In the genomic region with DNA sequence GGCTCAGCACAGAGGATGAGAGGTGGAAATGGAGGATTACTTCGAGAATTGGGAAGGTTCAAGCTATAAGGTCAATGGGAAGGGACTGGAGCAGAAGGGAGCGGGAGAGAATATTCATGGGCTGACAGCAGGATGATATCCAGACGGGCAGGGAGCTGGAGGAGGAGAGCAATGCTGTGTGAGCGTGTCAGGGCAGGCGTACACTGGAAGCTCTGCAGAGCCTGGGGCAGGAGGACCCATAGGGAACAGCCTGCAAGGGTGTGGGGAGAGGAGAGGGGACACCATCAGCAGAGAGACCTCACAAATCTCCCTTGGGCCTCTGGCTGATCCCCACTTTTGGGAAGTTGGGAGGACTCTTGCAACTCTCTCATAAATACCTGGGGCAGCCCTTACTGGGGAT, we compare ENCODE assay signal across 15 cellular contexts. TPM values are rescaled to one million over a fixed set of nuclear protein-coding genes. Genes with fewer than 3 reads are reported as not detected.
A peak's percentile ranks its signal among the peaks of the same experiment; 100 is the strongest.
DNase-seq lines count a peak whose midpoint lies in the region; ATAC-seq, FAIRE-seq and TF ChIP-seq lines count a peak whose summit lies in the region.
"Had no signal": no experiment of that assay in that cellular context is flagged by ENCODE, and none has a peak within 500 bp of the region (broad histone marks: within the 10 kb centered on the region; RNA-seq: fewer than 3 reads in every experiment).

No MANE protein-coding gene starts in this region.

- H3K27ac ChIP-seq in spleen (peak overlapping the region in 5 of 8 donors; percentile 4 to 85 (median 69)), H9 (ENCODE audit: insufficient read length, low read depth, low read length) (no peak overlapping the region)
- H3K27ac ChIP-seq: prostate gland had no signal

- no peak overlapping the region for H4K91ac ChIP-seq in H9 (ENCODE audit: insufficient read length, low read depth, low read length)

- 74 to 84% (median 80%) methylated on average over 5 of the region's 5 CpGs for WGBS in spleen, 5 donors
- no CpG with 5 or more reads among the region's 5 CpGs for WGBS in H9 (ENCODE audit: extremely low coverage, insufficient read length, low lambda C conversion rate)

- H3K4me3 ChIP-seq in bronchial epithelial cell (ENCODE audit: low read depth, low read length) (no peak overlapping the region), spleen (no peak overlapping the region)
- H3K4me3 ChIP-seq: prostate gland, suprapubic skin had no signal

- H3K4me1 Mint-ChIP-seq in activated CD4-positive, alpha-beta T cell treated with anti-CD3 and anti-CD28 coated beads, Interleukin-2, amount 10 ng/mL, durations not matched to agents 24 days and 14 days: peaks cover 20% of the 10 kb centered on the region
- H3K4me1 Mint-ChIP-seq in H9: peaks cover 0 to 8% of the 10 kb centered on the region in 2 experiments; a peak in 2 of 4 replicates
- H3K4me1 Mint-ChIP-seq: naive B cell had no signal

- no peak overlapping the region for H3K4me2 ChIP-seq in H9 (ENCODE audit: insufficient read depth, insufficient read length, low read length)

- TF ChIP-seq POLR2A in spleen (IDR thresholded peaks at IDR 0.05): no peak

- peaks cover 2 to 88% (median 40%) of the 10 kb centered on the region in 6 donors for H3K4me1 ChIP-seq in spleen
- no peaks in the 10 kb centered on the region for H3K4me1 ChIP-seq in H9 (ENCODE audit: insufficient read depth, low read length)
- H3K4me1 ChIP-seq: prostate gland had no signal

- ATAC-seq in GM19035 (IDR thresholded peaks at IDR 0.05; ENCODE audit: unreplicated experiment): no peak
- ATAC-seq: left ventricle myocardium superior had no signal

- no peak overlapping the region for H2AK5ac ChIP-seq in H9 (ENCODE audit: insufficient read length, low read length)

- no peak overlapping the region for H2BK15ac ChIP-seq in H9 (ENCODE audit: low read depth, low read length)

- H2BK5ac ChIP-seq in H9 (ENCODE audit: insufficient read length, low read length): no peak overlapping the region

- no peak overlapping the region for H3K56ac ChIP-seq in H9 (ENCODE audit: insufficient read length, low read depth, low read length)

- H2BK20ac ChIP-seq in H9 (ENCODE audit: low read depth, low read length, poor library complexity, severe bottlenecking): no peak overlapping the region

- no peak overlapping the region for H3K23ac ChIP-seq in H9 (ENCODE audit: insufficient read length, low read depth, low read length)

- no peaks in the 10 kb centered on the region for H3K27me3 Mint-ChIP-seq in activated CD4-positive, alpha-beta T cell treated with anti-CD3 and anti-CD28 coated beads, Interleukin-2, amount 10 ng/mL, durations not matched to agents 24 days and 14 days
- H3K27me3 Mint-ChIP-seq in H9 (ENCODE audit: low read depth): peaks cover 1% of the 10 kb centered on the region

- TF ChIP-seq CTCF in bronchial epithelial cell (IDR thresholded peaks at IDR 0.05; ENCODE audit: insufficient read depth, low read length, severe bottlenecking) (no peak), spleen (IDR thresholded peaks at IDR 0.05 in 8 of 11, conservative IDR thresholded peaks at IDR 0.05 in 3 of 11) (no peak), H9 (conservative IDR thresholded peaks at IDR 0.05) (no peak)

- no peak overlapping the region for H4K5ac ChIP-seq in H9 (ENCODE audit: insufficient read length, low read depth, low read length)

- H4K8ac ChIP-seq in H9 (replicated peaks; ENCODE audit: insufficient read length, low read depth, low read length): no peak overlapping the region

- H3K27me3 ChIP-seq in bronchial epithelial cell (ENCODE audit: control insufficient read depth, insufficient read depth, low read length) (no peaks in the 10 kb centered on the region), spleen (replicated peaks in 1 of 7) (no peaks in the 10 kb centered on the region), H9 (ENCODE audit: insufficient read depth, low read length) (no peaks in the 10 kb centered on the region)
- H3K27me3 ChIP-seq: suprapubic skin had no signal

- H2BK12ac ChIP-seq in H9 (ENCODE audit: insufficient read length, low read depth, low read length): no peak overlapping the region

- peaks cover 4% of the 10 kb centered on the region for H3K23me2 ChIP-seq in H9 (ENCODE audit: insufficient read length, low read depth, low read length, poor library complexity, severe bottlenecking)

- no peak overlapping the region for H3K18ac ChIP-seq in H9 (ENCODE audit: insufficient read length, low read depth, low read length)

- H4K20me1 ChIP-seq in H9 (ENCODE audit: control insufficient read depth, insufficient read depth, insufficient read length): no peaks in the 10 kb centered on the region

- H3K9ac ChIP-seq in H9 (ENCODE audit: extremely low read depth, insufficient read length, low read length): no peak overlapping the region

- no peaks in the 10 kb centered on the region for H3K79me2 ChIP-seq in H9 (ENCODE audit: insufficient read depth, low read length)

- peaks cover 6% of the 10 kb centered on the region for H3K9me3 Mint-ChIP-seq in activated CD4-positive, alpha-beta T cell treated with anti-CD3 and anti-CD28 coated beads, Interleukin-2, amount 10 ng/mL, durations not matched to agents 24 days and 14 days
- no peaks in the 10 kb centered on the region for H3K9me3 Mint-ChIP-seq in H9

- H3K36me3 ChIP-seq in bronchial epithelial cell (ENCODE audit: control insufficient read depth, insufficient read depth, low read length) (peaks cover 5% of the 10 kb centered on the region), spleen (peaks cover 0 to 100% (median 84%) of the 10 kb centered on the region in 6 donors)

- intact Hi-C loops in activated CD4-positive, alpha-beta T cell treated with anti-CD3 and anti-CD28 coated beads, Interleukin-2, amount 10 ng/mL, durations not matched to agents 24 days and 14 days (cut with micrococcal nuclease): no loop called here
- intact Hi-C loops in spleen (cut with DNase I; ENCODE audit: low total_unique reads): no loop called here

- no peak overlapping the region for H3T11ph ChIP-seq in H9 (ENCODE audit: low read length)

- H3K9me3 ChIP-seq in spleen: no peaks in the 10 kb centered on the region
- no peaks in the 10 kb centered on the region for H3K9me3 ChIP-seq in H9 (ENCODE audit: control insufficient read depth, low read depth, low read length)
- H3K9me3 ChIP-seq: prostate gland, suprapubic skin had no signal

- H2BK120ac ChIP-seq in H9 (ENCODE audit: low read depth, low read length, poor library complexity, severe bottlenecking): no peak overlapping the region

- H2AFZ ChIP-seq in H9 (ENCODE audit: low read length): no peak overlapping the region

- H3K4ac ChIP-seq in H9 (ENCODE audit: low read depth, low read length): no peak overlapping the region

- H3K36me3 Mint-ChIP-seq in activated CD4-positive, alpha-beta T cell treated with anti-CD3 and anti-CD28 coated beads, Interleukin-2, amount 10 ng/mL, durations not matched to agents 24 days and 14 days (ENCODE audit: low read depth): peaks cover 82% of the 10 kb centered on the region
- H3K36me3 Mint-ChIP-seq in H9 (ENCODE audit: insufficient read depth in 1 of 3, low read depth in 3 of 3): peaks cover 7 to 34% (median 16%) of the 10 kb centered on the region in 3 experiments; a peak in 6 of 7 replicates
- H3K36me3 Mint-ChIP-seq: naive B cell had no signal

- no peak for DNase-seq in activated CD4-positive, alpha-beta T cell treated with anti-CD3 and anti-CD28 coated beads, Interleukin-2, amount 10 ng/mL, durations not matched to agents 24 days and 14 days
- DNase-seq in activated CD4-positive, alpha-beta T cell treated with anti-CD3 and anti-CD28 coated beads, Interleukin-2, amount 50 U/mL, for 48 hours: no peak
- DNase-seq in NCI-H2171 (lab: John Stamatoyannopoulos, UW): peak; percentile 29
- peak; percentile 57 for DNase-seq in bronchial epithelial cell (ENCODE audit: low read depth)
- no peak for DNase-seq in spleen
- DNase-seq in H9: no peak
- DNase-seq in 8988T: no peak
- DNase-seq: activated effector memory CD4-positive, alpha-beta T cell treated with anti-CD3 and anti-CD28 coated beads, Interleukin-2, amount 50 U/mL, for 16 hours; left ventricle myocardium superior; naive B cell had no signal

- peak overlapping the region; percentile 32 for H3K27ac Mint-ChIP-seq in activated CD4-positive, alpha-beta T cell treated with anti-CD3 and anti-CD28 coated beads, Interleukin-2, amount 10 ng/mL, durations not matched to agents 24 days and 14 days
- peak overlapping the region in 1 of 3 experiments; percentile 38; a peak in 1 of 7 replicates for H3K27ac Mint-ChIP-seq in H9

- no peaks in the 10 kb centered on the region for H3K79me1 ChIP-seq in H9 (ENCODE audit: insufficient read depth, low read depth, low read length, poor library complexity, severe bottlenecking)

- H3K4me3 Mint-ChIP-seq in activated CD4-positive, alpha-beta T cell treated with anti-CD3 and anti-CD28 coated beads, Interleukin-2, amount 10 ng/mL, durations not matched to agents 24 days and 14 days: no peak overlapping the region
- H3K4me3 Mint-ChIP-seq in H9: no peak overlapping the region; a peak in 1 of 5 replicates

- FAIRE-seq in bronchial epithelial cell (lab: Jason Lieb, UNC): no peak
- FAIRE-seq: G401.6, GM19239 had no signal

- H3K14ac ChIP-seq in H9 (ENCODE audit: insufficient read depth, low read length): no peak overlapping the region

RNA-seq across cellular contexts. Expression of a gene that starts 13.7 kb away (rescaled TPM):
- total RNA-seq in activated CD4-positive, alpha-beta T cell treated with anti-CD3 and anti-CD28 coated beads, Interleukin-2, amount 10 ng/mL, durations not matched to agents 24 days and 14 days: 190 and 193 TPM in 2 replicates
- total RNA-seq in bronchial epithelial cell: 1.1 and 1.3 TPM in 2 replicates
- total RNA-seq in spleen: 100 to 1,000 TPM in 4 of 7 donors, 10 to 100 TPM in 3; 54.2 to 207 (median 112) TPM
- 10 to 100 TPM in 1 of 3 donors, 1 to 10 TPM in 2; 5.8 to 17.3 (median 8.1) TPM for polyA plus RNA-seq in spleen
- total RNA-seq in H9 (2021): 2.3 and 3.2 TPM in 2 replicates

Comparison
In these comparisons a context has a peak if more than half of its experiments do, and no peak if none do; other contexts are left out.
1. DNase-seq: peak in NCI-H2171 (single experiment) and bronchial epithelial cell (single experiment); none in activated CD4-positive, alpha-beta T cell treated with anti-CD3 and anti-CD28 coated beads, Interleukin-2, amount 10 ng/mL, durations not matched to agents 24 days and 14 days (single experiment), activated CD4-positive, alpha-beta T cell treated with anti-CD3 and anti-CD28 coated beads, Interleukin-2, amount 50 U/mL, for 48 hours (0 of 2), spleen (single experiment), H9 (single experiment) and 8988T (single experiment).
2. RNA of a gene that starts 13.7 kb away (total RNA-seq): 190 to 193 TPM in activated CD4-positive, alpha-beta T cell treated with anti-CD3 and anti-CD28 coated beads, Interleukin-2, amount 10 ng/mL, durations not matched to agents 24 days and 14 days and 54.2 to 207 TPM in spleen; 2.3 to 3.2 TPM in H9 and 1.1 to 1.3 TPM in bronchial epithelial cell; every median in the first group is over 10 times any median in the second.